In the genomic region with DNA sequence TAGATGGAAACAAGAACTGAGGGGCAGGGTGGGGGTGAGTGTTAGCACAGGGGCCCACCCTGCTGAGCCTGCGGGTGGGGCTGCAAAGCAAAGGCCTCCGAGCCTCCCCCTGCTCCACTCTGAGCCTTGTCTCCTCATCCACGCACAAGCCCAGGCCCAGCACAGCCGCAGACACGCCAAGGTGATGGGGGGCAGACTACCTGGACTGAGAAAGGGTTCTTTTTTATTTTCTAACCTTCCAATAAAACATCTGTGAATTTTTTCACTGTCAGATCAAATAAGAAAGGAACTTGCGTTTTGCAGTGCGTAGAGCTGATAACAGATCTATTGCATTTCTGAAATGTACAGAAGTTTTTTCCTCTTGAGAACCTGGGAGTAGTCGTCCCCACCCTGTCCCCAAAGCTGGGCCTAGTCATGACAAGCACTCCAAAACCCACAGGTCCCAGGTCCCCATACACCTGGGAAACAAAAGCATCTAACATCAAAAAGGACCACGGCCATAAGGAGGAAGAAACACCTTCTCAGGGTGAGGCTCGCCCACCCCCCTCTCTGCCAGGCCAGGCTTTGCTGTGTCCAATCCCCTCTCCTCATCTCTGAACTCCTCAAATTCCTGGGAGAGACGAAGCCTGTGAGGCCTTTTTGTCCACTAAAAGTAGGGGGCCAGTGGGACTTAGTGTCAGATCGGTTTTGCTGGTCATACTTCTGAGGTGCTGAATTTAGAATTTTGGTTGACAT, we compare ENCODE assay signal across 21 cellular contexts. TPM values are rescaled to one million over a fixed set of nuclear protein-coding genes. Genes with fewer than 3 reads are reported as not detected.
DNase-seq lines count a peak whose midpoint lies in the region; ATAC-seq and TF ChIP-seq lines count a peak whose summit lies in the region.
"Had no signal": no experiment of that assay in that cellular context is flagged by ENCODE, and none has a peak within 500 bp of the region (broad histone marks: within the 10 kb centered on the region; RNA-seq: fewer than 3 reads in every experiment).

No MANE protein-coding gene starts in this region.

- TF ChIP-seq CTCF in coronary artery (IDR thresholded peaks at IDR 0.05), result no peak

- H3K27ac ChIP-seq in coronary artery, result no peak overlapping the region
- H3K27ac ChIP-seq: right atrium auricular region, upper lobe of left lung had no signal

- peak overlapping the region; percentile 78 for H3K4me3 Mint-ChIP-seq in activated naive CD4-positive, alpha-beta T cell treated with anti-CD3 and anti-CD28 coated beads, Interleukin-2, amount 50 U/mL, for 24 hours
- H3K4me3 Mint-ChIP-seq in activated CD8-positive, alpha-beta T cell treated with anti-CD3 and anti-CD28 coated beads, Interleukin-2, amount 10 ng/mL, durations not matched to agents 7 days and 5 days, result peak overlapping the region; percentile 75
- peak overlapping the region; percentile 73 to 83 for H3K4me3 Mint-ChIP-seq in stimulated activated naive CD8-positive, alpha-beta T cell treated with anti-CD3 and anti-CD28 coated beads, Interleukin-15, amount 100 ng/mL, for 72 hours
- H3K4me3 Mint-ChIP-seq: stimulated activated memory B cell treated with anti-CD40 and anti-IgM and Interleukin-4, amounts not matched to agents 10 μg/mL and 1 μg/mL and 100 μg/mL, for 72 hours had no signal

- POLR2A ChIA-PET in activated CD8-positive, alpha-beta T cell treated with anti-CD3 and anti-CD28 coated beads, Interleukin-2, amount 10 ng/mL, durations not matched to agents 7 days and 5 days (lab: Charles Lee), result interaction anchor here (0.6 to 2.0 kb wide), 9 partner anchors 9 to 97 kb away, joined by 3 to 7 read pairs (median 4); partner anchors contain the start of gene CD5

- ATAC-seq in activated CD8-positive, alpha-beta T cell treated with anti-CD3 and anti-CD28 coated beads, Interleukin-2, amount 10 ng/mL, durations not matched to agents 7 days and 5 days, result no peak
- ATAC-seq in stimulated activated naive CD8-positive, alpha-beta T cell treated with anti-CD3 and anti-CD28 coated beads, Interleukin-15, amount 100 ng/mL, for 72 hours, result no peak
- no peak for ATAC-seq in HG02981 (IDR thresholded peaks at IDR 0.05; ENCODE audit: unreplicated experiment)
- ATAC-seq: left cardiac atrium; stimulated activated memory B cell treated with anti-CD40 and anti-IgM and Interleukin-4, amounts not matched to agents 10 μg/mL and 1 μg/mL and 100 μg/mL, for 72 hours had no signal

- DNase-seq in activated naive CD4-positive, alpha-beta T cell treated with Interleukin-2 at 50 U/mL for 16 hours, result no peak
- no peak for DNase-seq in activated CD8-positive, alpha-beta T cell treated with anti-CD3 and anti-CD28 coated beads, Interleukin-2, amount 10 ng/mL, durations not matched to agents 7 days and 5 days
- DNase-seq in coronary artery (ENCODE audit: low spot score), result peak; percentile 22
- DNase-seq in stimulated activated naive CD8-positive, alpha-beta T cell treated with anti-CD3 and anti-CD28 coated beads, Interleukin-15, amount 100 ng/mL, for 72 hours, result no peak
- DNase-seq in HK-2 (ENCODE audit: unreplicated experiment), result no peak
- DNase-seq in glomerular visceral epithelial cell (ENCODE audit: extremely low spot score), result no peak
- DNase-seq: activated CD4-positive, CD25-positive, alpha-beta regulatory T cell treated with anti-CD3 and anti-CD28 coated beads, Interleukin-2, amount 50 U/mL, for 72 hours; cortex of kidney; left cardiac atrium; midbrain; NCI-H2171; NCI-H69; T1000 had no signal

- CTCF ChIA-PET in activated CD8-positive, alpha-beta T cell treated with anti-CD3 and anti-CD28 coated beads, Interleukin-2, amount 10 ng/mL, durations not matched to agents 7 days and 5 days (lab: Charles Lee), result interaction anchor here (1.2 to 4.8 kb wide), 10 partner anchors 8 to 166 kb away, joined by 3 to 39 read pairs (median 12); partner anchors contain the start of genes CD5 and TMEM109

- H3K27me3 Mint-ChIP-seq in activated naive CD4-positive, alpha-beta T cell treated with anti-CD3 and anti-CD28 coated beads, Interleukin-2, amount 50 U/mL, for 24 hours, result no peaks in the 10 kb centered on the region
- H3K27me3 Mint-ChIP-seq in activated CD8-positive, alpha-beta T cell treated with anti-CD3 and anti-CD28 coated beads, Interleukin-2, amount 10 ng/mL, durations not matched to agents 7 days and 5 days (ENCODE audit: low read depth), result no peaks in the 10 kb centered on the region
- H3K27me3 Mint-ChIP-seq in stimulated activated naive CD8-positive, alpha-beta T cell treated with anti-CD3 and anti-CD28 coated beads, Interleukin-15, amount 100 ng/mL, for 72 hours, result no peaks in the 10 kb centered on the region
- H3K27me3 Mint-ChIP-seq: stimulated activated memory B cell treated with anti-CD40 and anti-IgM and Interleukin-4, amounts not matched to agents 10 μg/mL and 1 μg/mL and 100 μg/mL, for 72 hours had no signal

- H3K4me1 Mint-ChIP-seq in activated naive CD4-positive, alpha-beta T cell treated with anti-CD3 and anti-CD28 coated beads, Interleukin-2, amount 50 U/mL, for 24 hours, result peaks cover 93% of the 10 kb centered on the region
- peaks cover 87% of the 10 kb centered on the region for H3K4me1 Mint-ChIP-seq in activated CD8-positive, alpha-beta T cell treated with anti-CD3 and anti-CD28 coated beads, Interleukin-2, amount 10 ng/mL, durations not matched to agents 7 days and 5 days (ENCODE audit: low read depth)
- H3K4me1 Mint-ChIP-seq in stimulated activated naive CD8-positive, alpha-beta T cell treated with anti-CD3 and anti-CD28 coated beads, Interleukin-15, amount 100 ng/mL, for 72 hours, result peaks cover 92% of the 10 kb centered on the region

- no peak overlapping the region for H3K4me3 ChIP-seq in coronary artery
- H3K4me3 ChIP-seq: right atrium auricular region, upper lobe of left lung had no signal

- no peaks in the 10 kb centered on the region for H3K9me3 Mint-ChIP-seq in activated naive CD4-positive, alpha-beta T cell treated with anti-CD3 and anti-CD28 coated beads, Interleukin-2, amount 50 U/mL, for 24 hours
- H3K9me3 Mint-ChIP-seq in activated CD8-positive, alpha-beta T cell treated with anti-CD3 and anti-CD28 coated beads, Interleukin-2, amount 10 ng/mL, durations not matched to agents 7 days and 5 days (ENCODE audit: insufficient read depth), result peaks cover 4% of the 10 kb centered on the region
- peaks cover 5 to 7% of the 10 kb centered on the region in 2 donors for H3K9me3 Mint-ChIP-seq in stimulated activated naive CD8-positive, alpha-beta T cell treated with anti-CD3 and anti-CD28 coated beads, Interleukin-15, amount 100 ng/mL, for 72 hours
- H3K9me3 Mint-ChIP-seq: stimulated activated memory B cell treated with anti-CD40 and anti-IgM and Interleukin-4, amounts not matched to agents 10 μg/mL and 1 μg/mL and 100 μg/mL, for 72 hours had no signal

- peak overlapping the region; percentile 87 for H3K27ac Mint-ChIP-seq in activated naive CD4-positive, alpha-beta T cell treated with anti-CD3 and anti-CD28 coated beads, Interleukin-2, amount 50 U/mL, for 24 hours
- peak overlapping the region; percentile 96 for H3K27ac Mint-ChIP-seq in activated CD8-positive, alpha-beta T cell treated with anti-CD3 and anti-CD28 coated beads, Interleukin-2, amount 10 ng/mL, durations not matched to agents 7 days and 5 days
- peak overlapping the region in 1 of 2 donors; percentile 86 for H3K27ac Mint-ChIP-seq in stimulated activated naive CD8-positive, alpha-beta T cell treated with anti-CD3 and anti-CD28 coated beads, Interleukin-15, amount 100 ng/mL, for 72 hours

- peaks cover 2% of the 10 kb centered on the region for H3K36me3 Mint-ChIP-seq in activated naive CD4-positive, alpha-beta T cell treated with anti-CD3 and anti-CD28 coated beads, Interleukin-2, amount 50 U/mL, for 24 hours
- H3K36me3 Mint-ChIP-seq in activated CD8-positive, alpha-beta T cell treated with anti-CD3 and anti-CD28 coated beads, Interleukin-2, amount 10 ng/mL, durations not matched to agents 7 days and 5 days (ENCODE audit: low read depth), result peaks cover 10% of the 10 kb centered on the region

RNA-seq across cellular contexts. Expression of gene CD5, which starts 22.7 kb away (rescaled TPM):
- 100 to 1,000 TPM; 252 to 274 TPM for total RNA-seq in activated CD8-positive, alpha-beta T cell treated with anti-CD3 and anti-CD28 coated beads, Interleukin-2, amount 10 ng/mL, durations not matched to agents 7 days and 5 days
- total RNA-seq: Daoy, epithelial cell of proximal tubule, frontal cortex had no signal
